8 cellular contexts compared by ENCODE assay signal in the genomic region with DNA sequence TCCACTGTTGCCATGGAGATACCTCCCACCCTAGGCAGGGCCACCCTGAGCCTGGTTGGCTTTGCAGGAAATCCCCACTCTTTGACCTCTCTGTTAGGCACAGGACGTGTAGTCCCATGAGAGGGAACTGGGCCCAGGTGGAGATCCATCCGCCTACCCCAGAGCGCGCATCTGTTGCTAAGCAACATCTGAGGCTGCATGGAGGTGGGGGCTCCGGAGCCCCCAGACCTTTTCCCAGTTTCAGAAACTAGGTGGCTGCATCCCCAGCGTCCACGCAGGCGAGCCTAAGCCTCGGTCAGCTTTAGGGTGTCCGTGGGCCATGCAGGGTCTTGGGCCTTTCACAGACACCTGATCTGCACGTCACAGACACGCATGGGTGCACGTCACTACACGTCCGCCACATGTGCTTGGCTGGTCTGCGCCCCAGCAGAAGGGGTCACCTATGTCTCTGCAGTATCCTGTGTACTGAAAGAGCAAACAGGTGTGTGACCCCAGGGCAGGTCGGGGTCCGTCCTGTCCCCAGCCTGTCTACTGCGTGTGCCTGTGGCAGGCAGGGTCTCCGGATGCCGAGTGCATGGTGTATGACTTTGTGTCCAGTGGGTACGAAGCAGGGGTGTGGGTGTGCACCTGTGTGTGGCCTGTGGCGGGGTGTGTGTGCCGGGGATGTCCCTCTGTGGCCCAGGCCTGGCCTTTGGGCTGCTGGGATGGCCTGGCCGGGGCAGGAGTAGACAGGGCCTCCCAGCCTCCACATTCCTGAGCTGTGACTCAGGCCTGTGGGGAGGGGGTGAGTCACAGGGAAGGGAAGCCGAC. TPM values are rescaled to one million over a fixed set of nuclear protein-coding genes. Genes with fewer than 3 reads are reported as not detected.
DNase-seq lines count a peak whose midpoint lies in the region; ATAC-seq and TF ChIP-seq lines count a peak whose summit lies in the region.

No MANE protein-coding gene starts in this region.

- TF ChIP-seq POLR2A in Peyer's patch (IDR thresholded peaks at IDR 0.05) = peak in 1 of 2 donors; percentile 25

- H3K27ac ChIP-seq in Peyer's patch = peak overlapping the region; percentile 94 to 99 (median 98)

- H3K4me3 ChIP-seq in GM12865 (ENCODE audit: low read depth, low read length) = peak overlapping the region; percentile 5
- H3K4me3 ChIP-seq in Peyer's patch = peak overlapping the region in 3 of 4 donors; percentile 51 to 80 (median 59)

- H3K27me3 ChIP-seq in Peyer's patch = no peaks in the 10 kb centered on the region

- no peaks in the 10 kb centered on the region for H3K9me3 Mint-ChIP-seq in effector memory CD8-positive, alpha-beta T cell

- no peak for TF ChIP-seq CTCF in GM12865 (IDR thresholded peaks at IDR 0.05; ENCODE audit: insufficient read depth, low read depth, low read length, missing control alignments)
- TF ChIP-seq CTCF in Peyer's patch (IDR thresholded peaks at IDR 0.05) = no peak

- H3K4me1 ChIP-seq in Peyer's patch = peaks cover 24 to 78% (median 64%) of the 10 kb centered on the region in 4 donors

- no peak for ATAC-seq in effector memory CD8-positive, alpha-beta T cell (replicated peaks)

- H3K27me3 Mint-ChIP-seq in effector memory CD8-positive, alpha-beta T cell = no peaks in the 10 kb centered on the region

- H3K27ac Mint-ChIP-seq in effector memory CD8-positive, alpha-beta T cell = peak overlapping the region in 1 of 2 donors; percentile 68

- DNase-seq in GM12865 (ENCODE audit: low read depth) = peak; percentile 75
- peak; percentile 87 to 92 (median 89) for DNase-seq in Peyer's patch
- no peak for DNase-seq in effector memory CD8-positive, alpha-beta T cell
- DNase-seq in myocyte (ENCODE audit: low read depth) = peak; percentile 96
- no peak for DNase-seq in NCI-H187 treated with DMSO at 0.1 percent for 48 hours (lab: John Stamatoyannopoulos, UW)
- no peak for DNase-seq in NCI-H1417 (lab: John Stamatoyannopoulos, UW)
- no peak for DNase-seq in NK-92 (lab: John Stamatoyannopoulos, UW; ENCODE audit: unreplicated experiment)
- no peak for DNase-seq in GDM1 (lab: John Stamatoyannopoulos, UW)

- H3K36me3 ChIP-seq in Peyer's patch = no peaks in the 10 kb centered on the region

- H3K9me3 ChIP-seq in Peyer's patch = no peaks in the 10 kb centered on the region

- peaks cover 49 to 50% of the 10 kb centered on the region in 2 donors for H3K4me1 Mint-ChIP-seq in effector memory CD8-positive, alpha-beta T cell (ENCODE audit: low read depth in 2 of 2)

- H3K36me3 Mint-ChIP-seq in effector memory CD8-positive, alpha-beta T cell (ENCODE audit: insufficient read depth) = peaks cover 56% of the 10 kb centered on the region

- H3K4me3 Mint-ChIP-seq in effector memory CD8-positive, alpha-beta T cell = peak overlapping the region; percentile 68 to 77

RNA-seq across cellular contexts. Expression of a gene that starts 4.1 kb away (rescaled TPM):
- total RNA-seq in Peyer's patch (100 to 1,000 TPM; 258 to 623 (median 458) TPM), myocyte (441 and 497 TPM in 2 replicates)
- polyA plus RNA-seq in myocyte (2012) = 414 TPM

RNA-seq across cellular contexts. Expression of a gene that starts 10.3 kb away (rescaled TPM):
- total RNA-seq in Peyer's patch = 10 to 100 TPM; 39.6 to 87.7 (median 80.0) TPM
- 33.8 and 55.3 TPM in 2 replicates for total RNA-seq in myocyte
- polyA plus RNA-seq in myocyte (2012) = 66.6 TPM

RNA-seq across cellular contexts. Expression of a gene that starts 16.6 kb away (rescaled TPM):
- total RNA-seq in Peyer's patch (100 to 1,000 TPM in 1 of 4 donors, 10 to 100 TPM in 3; 34.7 to 205 (median 98.9) TPM), myocyte (17.2 and 30.6 TPM in 2 replicates)
- 31.9 TPM for polyA plus RNA-seq in myocyte (2012)

RNA-seq across cellular contexts. Expression of a gene that starts 20.7 kb away (rescaled TPM):
- 10 to 100 TPM; 21.5 to 34.1 (median 32.3) TPM for total RNA-seq in Peyer's patch
- not detected in 2 replicates for total RNA-seq in myocyte
- 0.35 TPM for polyA plus RNA-seq in myocyte (2012)

RNA-seq across cellular contexts. Expression of a gene that starts 23.5 kb away (rescaled TPM):
- total RNA-seq in Peyer's patch (100 to 1,000 TPM in 3 of 4 donors, 10 to 100 TPM in 1; 88.3 to 299 (median 206) TPM), myocyte (46.5 and 61.9 TPM in 2 replicates)
- polyA plus RNA-seq in myocyte (2012) = 193 TPM

Comparison
In these comparisons a context has a peak if more than half of its experiments do, and no peak if none do; other contexts are left out.
1. DNase-seq: peak in GM12865 (single experiment), Peyer's patch (3 of 3) and myocyte (single experiment); none in effector memory CD8-positive, alpha-beta T cell (0 of 3), NCI-H187 treated with DMSO at 0.1 percent for 48 hours (single experiment), NCI-H1417 (0 of 3), NK-92 (single experiment) and GDM1 (single experiment).